Comparison of ENCODE assay signal across 25 cellular contexts in genomic region chr22:36823177-36823839, GRCh38. TPM values are rescaled to one million over a fixed set of nuclear protein-coding genes. Genes with fewer than 3 reads are reported as not detected.
DNase-seq lines count a peak whose midpoint lies in the region; ATAC-seq and TF ChIP-seq lines count a peak whose summit lies in the region.
"Had no signal": no experiment of that assay in that cellular context is flagged by ENCODE, and none has a peak within 500 bp of the region (broad histone marks: within the 10 kb centered on the region; RNA-seq: fewer than 3 reads in every experiment).

No MANE protein-coding gene starts in this region.

- 33% methylated on average over 11 of the region's 17 CpGs for WGBS in right lobe of liver (ENCODE audit: insufficient coverage, low coverage, low lambda C conversion rate, missing lambda C conversion rate)

- peaks cover 15% of the 10 kb centered on the region for H3K27me3 ChIP-seq in brain microvascular endothelial cell (replicated peaks)
- H3K27me3 ChIP-seq in right lobe of liver, result peaks cover 0 to 1% of the 10 kb centered on the region in 2 donors

- no peaks in the 10 kb centered on the region for H3K4me1 ChIP-seq in right lobe of liver
- H3K4me1 ChIP-seq: BE2C, breast epithelium, lower lobe of right lung had no signal

- no peak overlapping the region for H3K27ac Mint-ChIP-seq in stimulated activated naive CD8-positive, alpha-beta T cell treated with anti-CD3 and anti-CD28 coated beads, Interleukin-15, amount 100 ng/mL, for 72 hours
- H3K27ac Mint-ChIP-seq: activated CD4-positive, alpha-beta memory T cell treated with anti-CD3 and anti-CD28 coated beads for 36 hours; activated naive CD4-positive, alpha-beta T cell treated with anti-CD3 and anti-CD28 coated beads, Interleukin-2, amount 50 U/mL, for 72 hours; dendritic cell treated with granulocyte-macrophage colony-stimulating factor and Interleukin-4, amounts not matched to agents 40 ng/mL and 50 ng/mL, for 4 days; IgD-negative memory B cell; naive thymus-derived CD8-positive, alpha-beta T cell had no signal

- in situ Hi-C loops in brain microvascular endothelial cell (cut with HindIII; ENCODE audit: low pct_ligation_motif_present, low sequenced_read_pairs), result no loop called here

- DNase-seq in HT1080 (ENCODE audit: low read depth) (peak; percentile 32), brain microvascular endothelial cell (peak; percentile 27), right lobe of liver (no peak), smooth muscle cell of the brain vasculature (ENCODE audit: low read depth, low spot score) (peak; percentile 3), NCI-H2171 (lab: John Stamatoyannopoulos, UW) (no peak)
- no peak for DNase-seq in stimulated activated CD4-positive, alpha-beta T cell treated with anti-CD3 and anti-CD28 coated beads, Interleukin-15, amount 100 ng/mL, for 24 hours
- DNase-seq in stimulated activated naive CD8-positive, alpha-beta T cell treated with anti-CD3 and anti-CD28 coated beads, Interleukin-15, amount 100 ng/mL, for 72 hours, result no peak
- no peak for DNase-seq in activated T-cell treated with anti-CD3 and anti-CD28 coated beads, Interleukin-2, amount 50 U/mL, for 48 hours
- DNase-seq: activated CD4-positive, alpha-beta memory T cell treated with anti-CD3 and anti-CD28 coated beads for 36 hours; activated T-cell treated with anti-CD3 and anti-CD28 coated beads, Interleukin-2, amount 50 U/mL, for 4 hours; BE2C; lower lobe of right lung; naive thymus-derived CD8-positive, alpha-beta T cell; NCI-H2029 treated with DMSO at 0.1 percent for 48 hours; NCI-H524 treated with DMSO at 0.1 percent for 48 hours; Right ventricle myocardium superior; spleen had no signal

- H3K4me1 Mint-ChIP-seq in stimulated activated naive CD8-positive, alpha-beta T cell treated with anti-CD3 and anti-CD28 coated beads, Interleukin-15, amount 100 ng/mL, for 72 hours, result no peaks in the 10 kb centered on the region

- TF ChIP-seq POLR2A in right lobe of liver (IDR thresholded peaks at IDR 0.05), result no peak

- H3K4me3 Mint-ChIP-seq in stimulated activated naive CD8-positive, alpha-beta T cell treated with anti-CD3 and anti-CD28 coated beads, Interleukin-15, amount 100 ng/mL, for 72 hours, result no peak overlapping the region
- H3K4me3 Mint-ChIP-seq: activated CD4-positive, alpha-beta memory T cell treated with anti-CD3 and anti-CD28 coated beads for 36 hours; activated T-cell treated with anti-CD3 and anti-CD28 coated beads, Interleukin-2, amount 50 U/mL, for 4 hours; dendritic cell treated with granulocyte-macrophage colony-stimulating factor and Interleukin-4, amounts not matched to agents 40 ng/mL and 50 ng/mL, for 4 days; IgD-negative memory B cell; naive thymus-derived CD8-positive, alpha-beta T cell had no signal

- no peaks in the 10 kb centered on the region for H3K9me3 ChIP-seq in right lobe of liver
- H3K9me3 ChIP-seq: BE2C, breast epithelium, lower lobe of right lung, spleen, thoracic aorta had no signal

- peaks cover 39% of the 10 kb centered on the region for H3K27me3 Mint-ChIP-seq in stimulated activated naive CD8-positive, alpha-beta T cell treated with anti-CD3 and anti-CD28 coated beads, Interleukin-15, amount 100 ng/mL, for 72 hours

- ATAC-seq in right lobe of liver, result peak in 3 of 4 donors; percentile 21 to 43 (median 28)
- ATAC-seq in stimulated activated naive CD8-positive, alpha-beta T cell treated with anti-CD3 and anti-CD28 coated beads, Interleukin-15, amount 100 ng/mL, for 72 hours, result no peak
- ATAC-seq: activated naive CD4-positive, alpha-beta T cell treated with anti-CD3 and anti-CD28 coated beads, Interleukin-2, amount 50 U/mL, for 72 hours; activated T-cell treated with anti-CD3 and anti-CD28 coated beads, Interleukin-2, amount 50 U/mL, for 4 hours; lower lobe of right lung; naive thymus-derived CD8-positive, alpha-beta T cell had no signal

- TF ChIP-seq CTCF in brain microvascular endothelial cell (IDR thresholded peaks at IDR 0.05; ENCODE audit: low read depth, low read length, missing control alignments), result no peak
- no peak for TF ChIP-seq CTCF in right lobe of liver (IDR thresholded peaks at IDR 0.05)

- H3K36me3 ChIP-seq in brain microvascular endothelial cell (replicated peaks) (no peaks in the 10 kb centered on the region), right lobe of liver (no peaks in the 10 kb centered on the region)
- H3K36me3 ChIP-seq: BE2C, breast epithelium, lower lobe of right lung, spleen, thoracic aorta had no signal

- H3K27ac ChIP-seq in brain microvascular endothelial cell (no peak overlapping the region), right lobe of liver (no peak overlapping the region)
- H3K27ac ChIP-seq: breast epithelium, lower lobe of right lung, thoracic aorta had no signal

- H3K4me3 ChIP-seq in brain microvascular endothelial cell (ENCODE audit: low read depth, low read length) (no peak overlapping the region), right lobe of liver (no peak overlapping the region)
- H3K4me3 ChIP-seq: breast epithelium, lower lobe of right lung, spleen, thoracic aorta had no signal

- intact Hi-C loops in right lobe of liver (cut with DNase I), result no loop called here

- no peaks in the 10 kb centered on the region for H3K9me3 Mint-ChIP-seq in stimulated activated naive CD8-positive, alpha-beta T cell treated with anti-CD3 and anti-CD28 coated beads, Interleukin-15, amount 100 ng/mL, for 72 hours
- H3K9me3 Mint-ChIP-seq: activated CD4-positive, alpha-beta memory T cell treated with anti-CD3 and anti-CD28 coated beads for 36 hours; activated naive CD4-positive, alpha-beta T cell treated with anti-CD3 and anti-CD28 coated beads, Interleukin-2, amount 50 U/mL, for 72 hours; activated T-cell treated with anti-CD3 and anti-CD28 coated beads, Interleukin-2, amount 50 U/mL, for 4 hours; dendritic cell treated with granulocyte-macrophage colony-stimulating factor and Interleukin-4, amounts not matched to agents 40 ng/mL and 50 ng/mL, for 4 days; IgD-negative memory B cell; naive thymus-derived CD8-positive, alpha-beta T cell had no signal

RNA-seq across cellular contexts. Expression of gene PVALB, which starts 6.5 kb away (rescaled TPM):
- not detected in 2 replicates for total RNA-seq in HT1080 (2014; rRNA removed; shearing (Covaris generic))
- polyA plus RNA-seq in HT1080 (2015; cell fraction: cytosol; rRNA removed), result not detected in 2 replicates
- polyA plus RNA-seq in HT1080 (2015; cell fraction: nucleus; rRNA removed), result not detected in 2 replicates
- 1 to 10 TPM in 3 of 6 experiments, under 1 TPM in 1, not detected in 2; 0.59 to 1.7 (median 1.4) TPM for total RNA-seq in right lobe of liver
- total RNA-seq: activated CD4-positive, alpha-beta memory T cell treated with anti-CD3 and anti-CD28 coated beads for 36 hours; activated naive CD4-positive, alpha-beta T cell treated with anti-CD3 and anti-CD28 coated beads, Interleukin-2, amount 50 U/mL, for 72 hours; activated T-cell treated with anti-CD3 and anti-CD28 coated beads, Interleukin-2, amount 50 U/mL, for 4 hours; epithelial cell of proximal tubule; naive thymus-derived CD8-positive, alpha-beta T cell; posterior vena cava; Right ventricle myocardium superior; T-helper 1 cell treated with Interleukin-12 subunit alpha and Interleukin-12 subunit beta and Interleukin-4 antibody, amounts not matched to agents 30 ng/mL and 1 ng/mL, for 36 hours; thoracic aorta had no signal
- polyA plus RNA-seq: IgD-negative memory B cell; naive thymus-derived CD8-positive, alpha-beta T cell had no signal

RNA-seq across cellular contexts. Expression of gene NCF4, which starts 37.5 kb away (rescaled TPM):
- total RNA-seq in HT1080 (2014; rRNA removed; shearing (Covaris generic)), result not detected in 2 replicates
- not detected in 2 replicates for polyA plus RNA-seq in HT1080 (2015; cell fraction: cytosol; rRNA removed)
- not detected in 2 replicates for polyA plus RNA-seq in HT1080 (2015; cell fraction: nucleus; rRNA removed)
- 1 to 10 TPM; 2.3 to 6.2 (median 4.0) TPM for total RNA-seq in right lobe of liver
- total RNA-seq: epithelial cell of proximal tubule had no signal

RNA-seq across cellular contexts. Expression of gene IFT27, which starts 47.4 kb away (rescaled TPM):
- 0.10 and 0.29 TPM in 2 replicates for total RNA-seq in HT1080 (2014; rRNA removed; shearing (Covaris generic))
- polyA plus RNA-seq in HT1080 (2015; cell fraction: cytosol; rRNA removed), result 1.1 and 1.6 TPM in 2 replicates
- 3.0 and 6.0 TPM in 2 replicates for polyA plus RNA-seq in HT1080 (2015; cell fraction: nucleus; rRNA removed)
- total RNA-seq in right lobe of liver, result 10 to 100 TPM; 10.3 to 17.4 (median 14.8) TPM

Comparison
In these comparisons a context has a peak if more than half of its experiments do, and no peak if none do; other contexts are left out.
1. DNase-seq: peak in HT1080 (single experiment), brain microvascular endothelial cell (single experiment) and smooth muscle cell of the brain vasculature (single experiment); none in right lobe of liver (0 of 3), NCI-H2171 (single experiment), stimulated activated CD4-positive, alpha-beta T cell treated with anti-CD3 and anti-CD28 coated beads, Interleukin-15, amount 100 ng/mL, for 24 hours (single experiment), stimulated activated naive CD8-positive, alpha-beta T cell treated with anti-CD3 and anti-CD28 coated beads, Interleukin-15, amount 100 ng/mL, for 72 hours (0 of 2) and activated T-cell treated with anti-CD3 and anti-CD28 coated beads, Interleukin-2, amount 50 U/mL, for 48 hours (0 of 2).